ENCODE assay signal across 8 cellular contexts in genomic region chrX:155767101-155767878, GRCh38.
DNase-seq lines count a peak whose midpoint lies in the region; ATAC-seq and TF ChIP-seq lines count a peak whose summit lies in the region.

No MANE protein-coding gene starts in this region.

- H3K4me1 ChIP-seq in MM.1S (ENCODE audit: low read length) (no peaks in the 10 kb centered on the region), testis (no peaks in the 10 kb centered on the region)

- H3K9me2 ChIP-seq in MM.1S (replicated peaks; ENCODE audit: insufficient read depth, low read length) = no peaks in the 10 kb centered on the region

- no peak overlapping the region for H3K9ac ChIP-seq in MM.1S (ENCODE audit: low read length)

- H3K4me3 ChIP-seq in MM.1S (ENCODE audit: low read length) (peak overlapping the region; percentile 59), epithelial cell of esophagus (ENCODE audit: low read length) (peak overlapping the region; percentile 57), testis (peak overlapping the region; percentile 17 to 58)

- H3K4me2 ChIP-seq in MM.1S (ENCODE audit: low read depth, low read length) = peak overlapping the region; percentile 56; the same call in 1 of the 2 replicates

- intact Hi-C loops in testis (cut with DNase I; ENCODE audit: low total_unique reads) = no loop called here

- H3K27ac ChIP-seq in MM.1S (ENCODE audit: low read length) (no peak overlapping the region), testis (peak overlapping the region in 1 of 2 donors; percentile 10)

- no peaks in the 10 kb centered on the region for H3F3A ChIP-seq in MM.1S (ENCODE audit: insufficient read depth, low read length)

- no peak for TF ChIP-seq POLR2A in testis (IDR thresholded peaks at IDR 0.05)

- H2AFZ ChIP-seq in MM.1S (ENCODE audit: low read length) = 0 out of 2 replicates have a peak overlapping the region, but pooled peaks have one; percentile 7

- no peaks in the 10 kb centered on the region for H3K79me2 ChIP-seq in MM.1S (ENCODE audit: low read length)

- no peaks in the 10 kb centered on the region for H3K27me3 ChIP-seq in MM.1S (replicated peaks; ENCODE audit: insufficient read depth, low read length)
- H3K27me3 ChIP-seq in testis = no peaks in the 10 kb centered on the region

- TF ChIP-seq CTCF in MM.1S (IDR thresholded peaks at IDR 0.05; ENCODE audit: low read length) = no peak
- TF ChIP-seq CTCF in epithelial cell of esophagus (IDR thresholded peaks at IDR 0.05; ENCODE audit: insufficient read depth, low read depth, low read length, missing control alignments) = no peak
- no peak for TF ChIP-seq CTCF in testis (IDR thresholded peaks at IDR 0.05)

- WGBS in testis, 2 donors = 13 to 19% methylated on average over 18 of the region's 18 CpGs

- no peaks in the 10 kb centered on the region for H3K9me3 ChIP-seq in MM.1S (replicated peaks; ENCODE audit: insufficient read depth, low read length)
- no peaks in the 10 kb centered on the region for H3K9me3 ChIP-seq in testis

- ATAC-seq in HG02840 (IDR thresholded peaks at IDR 0.05; ENCODE audit: low FRiP score, unreplicated experiment) = no peak

- DNase-seq in DMS153 (lab: John Stamatoyannopoulos, UW) (peak; percentile 68), MM.1S (peak; percentile 36), epithelial cell of esophagus (ENCODE audit: low read depth) (peak; percentile 81), mucosa of gallbladder (ENCODE audit: low spot score) (peak; percentile 48), testis (peak; percentile 40), HuH-7 (ENCODE audit: low spot score) (no peak)
- peak; percentile 18 for DNase-seq in activated CD4-positive, alpha-beta T cell treated with anti-CD3 and anti-CD28 coated beads for 48 hours

- H3K36me3 ChIP-seq in MM.1S (replicated peaks; ENCODE audit: insufficient read depth, low read length) = no peaks in the 10 kb centered on the region
- H3K36me3 ChIP-seq in testis (ENCODE audit: low read depth, missing control alignments) = no peaks in the 10 kb centered on the region

- no peaks in the 10 kb centered on the region for H4K20me1 ChIP-seq in MM.1S (ENCODE audit: insufficient read depth, low read length)
